Comparison of ENCODE assay signal across 19 cellular contexts in the genomic region with DNA sequence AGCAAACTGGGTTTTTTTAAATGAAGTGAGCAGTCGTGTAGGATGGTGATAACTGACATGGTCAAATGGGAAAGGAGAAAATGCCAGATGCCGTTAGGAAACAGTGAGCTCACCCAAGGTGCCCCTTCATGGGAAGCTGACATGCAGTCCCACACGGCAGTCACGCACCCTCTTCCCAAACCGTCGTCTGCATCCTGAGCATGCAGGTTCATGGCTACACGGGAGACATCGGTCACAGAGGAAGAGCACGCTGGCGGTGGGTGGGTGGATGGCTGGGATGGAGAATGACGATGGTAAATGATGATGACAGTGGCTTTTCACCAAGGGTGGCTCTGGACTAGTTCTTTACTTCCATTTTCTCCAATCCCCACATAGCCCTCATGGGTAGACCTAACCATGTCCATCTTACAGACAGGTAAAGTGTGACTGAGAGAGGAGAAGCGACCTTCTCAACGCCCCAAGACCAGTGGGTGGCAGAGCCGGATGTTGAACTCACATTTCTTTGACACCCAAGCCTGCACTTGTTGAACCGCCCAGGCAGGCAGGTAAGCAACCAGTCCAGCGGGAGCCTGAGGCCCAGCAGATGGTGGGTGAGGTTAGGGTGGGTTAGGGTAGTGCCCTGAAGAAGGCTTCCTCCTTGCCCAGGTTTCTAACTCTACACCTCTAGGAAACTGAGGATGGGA. TPM values are rescaled to one million over a fixed set of nuclear protein-coding genes. Genes with fewer than 3 reads are reported as not detected.
DNase-seq lines count a peak whose midpoint lies in the region; ATAC-seq and TF ChIP-seq lines count a peak whose summit lies in the region.
"Had no signal": no experiment of that assay in that cellular context is flagged by ENCODE, and none has a peak within 500 bp of the region (broad histone marks: within the 10 kb centered on the region; RNA-seq: fewer than 3 reads in every experiment).

No MANE protein-coding gene starts in this region.

- H3K4me3 ChIP-seq in muscle layer of colon (ENCODE audit: low read depth in 1 of 2, low read length in 2 of 2): peak overlapping the region in 1 of 2 donors; percentile 3
- H3K4me3 ChIP-seq in spleen: no peak overlapping the region
- H3K4me3 ChIP-seq in A673 (ENCODE audit: low read depth, low read length, poor library complexity, severe bottlenecking): no peak overlapping the region
- H3K4me3 ChIP-seq in SJCRH30: no peak overlapping the region

- no peaks in the 10 kb centered on the region for H3K9me3 ChIP-seq in muscle layer of colon (ENCODE audit: low read length)
- no peaks in the 10 kb centered on the region for H3K9me3 ChIP-seq in spleen
- no peaks in the 10 kb centered on the region for H3K9me3 ChIP-seq in A673 (ENCODE audit: low read depth, low read length, poor library complexity, severe bottlenecking)
- no peaks in the 10 kb centered on the region for H3K9me3 ChIP-seq in SJCRH30 (replicated peaks)

- H3K9me3 Mint-ChIP-seq in CD14-positive monocyte: no peaks in the 10 kb centered on the region
- H3K9me3 Mint-ChIP-seq: CD8-positive, alpha-beta T cell; HFFc6 had no signal

- H3K36me3 ChIP-seq in muscle layer of colon (ENCODE audit: insufficient read depth, low read length) (no peaks in the 10 kb centered on the region), spleen (no peaks in the 10 kb centered on the region), A673 (ENCODE audit: insufficient read depth, low read length, poor library complexity, severe bottlenecking) (no peaks in the 10 kb centered on the region), SJCRH30 (no peaks in the 10 kb centered on the region)

- peak overlapping the region; percentile 91 for H3K27ac ChIP-seq in muscle layer of colon (ENCODE audit: low read depth, low read length)
- no peak overlapping the region for H3K27ac ChIP-seq in spleen
- H3K27ac ChIP-seq in A673 (ENCODE audit: low read depth, low read length, poor library complexity, severe bottlenecking): no peak overlapping the region
- no peak overlapping the region for H3K27ac ChIP-seq in SJCRH30
- H3K27ac ChIP-seq: KMS-11 had no signal

- H3K4me1 ChIP-seq in muscle layer of colon (ENCODE audit: insufficient read depth, low read length) (peaks cover 88% of the 10 kb centered on the region), spleen (peaks cover 0 to 40% (median 21%) of the 10 kb centered on the region in 6 donors), A673 (ENCODE audit: insufficient read depth, low read length, poor library complexity, severe bottlenecking) (no peaks in the 10 kb centered on the region), SJCRH30 (0 out of 2 replicates have a peak, but pooled peaks cover 2% of the 10 kb centered on the region)

- H3K27me3 ChIP-seq in muscle layer of colon (ENCODE audit: control insufficient read depth in 1 of 2, insufficient read depth in 2 of 2, low read length in 2 of 2) (no peaks in the 10 kb centered on the region), spleen (replicated peaks in 1 of 7) (peaks cover 0 to 3% (median 0%) of the 10 kb centered on the region in 7 donors), A673 (replicated peaks; ENCODE audit: insufficient read depth, low read depth, low read length, poor library complexity) (no peaks in the 10 kb centered on the region), SJCRH30 (no peaks in the 10 kb centered on the region)

- ATAC-seq in esophagus mucosa: peak; percentile 48
- ATAC-seq in GM18511 (IDR thresholded peaks at IDR 0.05; ENCODE audit: unreplicated experiment): no peak
- ATAC-seq: CD8-positive, alpha-beta T cell; Panc1 had no signal

- POLR2A ChIA-PET in A673 (lab: Charles Lee; ENCODE audit: low non-redundant PET): no interaction called here

- H3K9ac ChIP-seq in muscle layer of colon (ENCODE audit: low read length): no peak overlapping the region
- H3K9ac ChIP-seq: KMS-11 had no signal

- peak overlapping the region in 1 of 7 donors; percentile 9 for H3K27ac Mint-ChIP-seq in CD14-positive monocyte
- H3K27ac Mint-ChIP-seq: CD8-positive, alpha-beta T cell; HFFc6 had no signal

- no peak overlapping the region for H3K4me3 Mint-ChIP-seq in CD14-positive monocyte
- H3K4me3 Mint-ChIP-seq: CD8-positive, alpha-beta T cell; HFFc6 had no signal

- peaks cover 0 to 9% of the 10 kb centered on the region in 2 donors for H3K36me3 Mint-ChIP-seq in CD14-positive monocyte
- H3K36me3 Mint-ChIP-seq: CD8-positive, alpha-beta T cell had no signal

- no peak for TF ChIP-seq POLR2A in spleen (IDR thresholded peaks at IDR 0.05)

- intact Hi-C loops in CD14-positive monocyte (cut with micrococcal nuclease) (no loop called here), spleen (cut with DNase I; ENCODE audit: low total_unique reads) (no loop called here), A673 (cut with micrococcal nuclease; ENCODE audit: unreplicated experiment) (no loop called here)

- BruUV-seq in A673 (replicated peaks; lab: Mats Ljungman, UMichigan): no TSS peak

- H3K27me3 Mint-ChIP-seq in CD14-positive monocyte (ENCODE audit: low read depth in 3 of 3): peaks cover 0 to 10% (median 0%) of the 10 kb centered on the region in 3 donors

- WGBS in spleen, 5 donors: 77 to 93% (median 91%) methylated on average over 16 of the region's 16 CpGs

- no peak for TF ChIP-seq CTCF in CD14-positive monocyte (IDR thresholded peaks at IDR 0.05)
- TF ChIP-seq CTCF in spleen (IDR thresholded peaks at IDR 0.05 in 8 of 11, conservative IDR thresholded peaks at IDR 0.05 in 3 of 11): no peak
- no peak for TF ChIP-seq CTCF in A673 (conservative IDR thresholded peaks at IDR 0.05; ENCODE audit: low read depth, low read length)

- H3K4me1 Mint-ChIP-seq in CD14-positive monocyte: no peaks in the 10 kb centered on the region

- DNase-seq in CD14-positive monocyte (ENCODE audit: low spot score): peak; percentile 23
- DNase-seq in spleen: peak; percentile 73
- DNase-seq in NCI-H187 treated with DMSO at 0.1 percent for 48 hours (lab: John Stamatoyannopoulos, UW): no peak
- DNase-seq in A673 (ENCODE audit: low spot score): no peak
- DNase-seq in SJCRH30: no peak
- DNase-seq: ACHN; CD8-positive, alpha-beta T cell; GF-D8; HFFc6; NCI-H1105 treated with DMSO at 0.1 percent for 48 hours; NCI-H187; NCI-H446 treated with DMSO at 0.1 percent for 48 hours; NCI-H774; Right ventricle myocardium superior had no signal

- CTCF ChIA-PET in A673 (lab: Charles Lee): no interaction called here

RNA-seq across cellular contexts. Expression of a gene that starts 44.4 kb away (rescaled TPM):
- polyA plus RNA-seq in CD14-positive monocyte (1 to 10 TPM in 1 of 2 donors, under 1 TPM in 1; 0.26 to 1.6 TPM), spleen (10 to 100 TPM in 1 of 3 donors, 1 to 10 TPM in 2; 6.9 to 48.7 (median 8.6) TPM)
- total RNA-seq in esophagus mucosa (27.7 TPM), spleen (100 to 1,000 TPM; 170 to 580 (median 273) TPM), A673 (2021) (88.9 and 99.6 TPM in 2 replicates)
- 2.5 and 3.0 TPM in 2 replicates for total RNA-seq in SJCRH30 (2014; rRNA removed; shearing (Covaris generic))
- total RNA-seq: CD8-positive, alpha-beta T cell had no signal

Comparison
In these comparisons a context has a peak if more than half of its experiments do, and no peak if none do; other contexts are left out.
1. DNase-seq: peak in CD14-positive monocyte (single experiment) and spleen (single experiment); none in NCI-H187 treated with DMSO at 0.1 percent for 48 hours (single experiment), A673 (single experiment) and SJCRH30 (0 of 2).